34 cellular contexts compared by ENCODE assay signal in genomic region chr1:35434703-35435102, GRCh38.
"Had no signal": no experiment of that assay in that cellular context is flagged by ENCODE, and none has a peak within 500 bp of the region (broad histone marks: within the 10 kb centered on the region; RNA-seq: fewer than 3 reads in every experiment).

No MANE protein-coding gene starts in this region.

- H3K27ac Mint-ChIP-seq: activated CD4-positive, alpha-beta memory T cell treated with anti-CD3 and anti-CD28 coated beads, Interleukin-2, amount 10 ng/mL, durations not matched to agents 7 days and 5 days; activated CD4-positive, alpha-beta T cell treated with anti-CD3 and anti-CD28 coated beads, Interleukin-2, amount 10 ng/mL, durations not matched to agents 7 days and 5 days; activated naive CD8-positive, alpha-beta T cell; activated T-cell treated with anti-CD3 and anti-CD28 coated beads, Interleukin-2, amount 50 U/mL, for 24 hours; effector memory CD8-positive, alpha-beta T cell; T-helper 2 cell treated with Interferon-gamma antibody and Interleukin-4, amounts not matched to agents 5 μg/mL and 100 μg/mL, for 36 hours had no signal

- DNase-seq: activated CD4-positive, alpha-beta memory T cell treated with anti-CD3 and anti-CD28 coated beads, Interleukin-2, amount 10 ng/mL, durations not matched to agents 7 days and 5 days; activated CD4-positive, alpha-beta T cell treated with anti-CD3 and anti-CD28 coated beads for 4 hours; activated CD4-positive, alpha-beta T cell treated with anti-CD3 and anti-CD28 coated beads, Interleukin-2, amount 10 ng/mL, durations not matched to agents 7 days and 5 days; activated CD4-positive, alpha-beta T cell treated with anti-CD3 and anti-CD28 coated beads, Interleukin-2, amount 50 U/mL, for 4 hours; activated CD4-positive, CD25-positive, alpha-beta regulatory T cell; activated CD4-positive, CD25-positive, alpha-beta regulatory T cell treated with anti-CD3 and anti-CD28 coated beads, Interleukin-2, amount 50 U/mL, for 72 hours; activated CD8-positive, alpha-beta memory T cell treated with anti-CD3 and anti-CD28 coated beads, Interleukin-2, amount 50 U/mL, for 48 hours; activated effector memory CD4-positive, alpha-beta T cell treated with Interleukin-2 at 50 U/mL for 16 hours; activated gamma-delta T cell treated with Interleukin-2 at 50 U/mL for 16 hours; activated naive CD4-positive, alpha-beta T cell treated with anti-CD3 and anti-CD28 coated beads, Interleukin-2, amount 50 U/mL, for 16 hours; activated naive CD4-positive, alpha-beta T cell treated with Interleukin-2 at 50 U/mL for 16 hours; activated T-cell treated with anti-CD3 and anti-CD28 coated beads for 4 hours; activated T-cell treated with anti-CD3 and anti-CD28 coated beads, Interleukin-2, amount 50 U/mL, for 24 hours; activated T-cell treated with anti-CD3 and anti-CD28 coated beads, Interleukin-2, amount 50 U/mL, for 72 hours; amniotic stem cell; anterior cingulate cortex; body of pancreas; caudate nucleus; cortex of kidney; dermis blood vessel endothelial cell; effector CD4-positive, alpha-beta T cell; effector memory CD8-positive, alpha-beta T cell; esophagus squamous epithelium; foreskin melanocyte; head of caudate nucleus; T-helper 1 cell; T-helper 17 cell; T1000 had no signal

- FAIRE-seq: colon, endometrium, endothelial cell of umbilical vein had no signal

- H3K27me3 Mint-ChIP-seq: activated CD4-positive, alpha-beta memory T cell treated with anti-CD3 and anti-CD28 coated beads, Interleukin-2, amount 10 ng/mL, durations not matched to agents 7 days and 5 days; activated CD4-positive, alpha-beta T cell treated with anti-CD3 and anti-CD28 coated beads, Interleukin-2, amount 10 ng/mL, durations not matched to agents 7 days and 5 days; activated naive CD8-positive, alpha-beta T cell; activated T-cell treated with anti-CD3 and anti-CD28 coated beads, Interleukin-2, amount 50 U/mL, for 24 hours; effector memory CD8-positive, alpha-beta T cell; T-helper 17 cell had no signal

- H3K4me3 Mint-ChIP-seq: activated CD4-positive, alpha-beta memory T cell treated with anti-CD3 and anti-CD28 coated beads, Interleukin-2, amount 10 ng/mL, durations not matched to agents 7 days and 5 days; activated CD4-positive, alpha-beta T cell treated with anti-CD3 and anti-CD28 coated beads, Interleukin-2, amount 10 ng/mL, durations not matched to agents 7 days and 5 days; activated naive CD8-positive, alpha-beta T cell; activated T-cell treated with anti-CD3 and anti-CD28 coated beads, Interleukin-2, amount 50 U/mL, for 24 hours; activated T-cell treated with anti-CD3 and anti-CD28 coated beads, Interleukin-2, amount 50 U/mL, for 72 hours; effector memory CD8-positive, alpha-beta T cell; T-helper 17 cell; T-helper 2 cell treated with Interferon-gamma antibody and Interleukin-4, amounts not matched to agents 5 μg/mL and 100 μg/mL, for 36 hours had no signal

- H3K9me3 Mint-ChIP-seq: activated CD4-positive, alpha-beta memory T cell treated with anti-CD3 and anti-CD28 coated beads, Interleukin-2, amount 10 ng/mL, durations not matched to agents 7 days and 5 days; activated CD4-positive, alpha-beta T cell treated with anti-CD3 and anti-CD28 coated beads, Interleukin-2, amount 10 ng/mL, durations not matched to agents 7 days and 5 days; effector memory CD8-positive, alpha-beta T cell; T-helper 2 cell treated with Interferon-gamma antibody and Interleukin-4, amounts not matched to agents 5 μg/mL and 100 μg/mL, for 36 hours had no signal

- ATAC-seq: activated T-cell treated with anti-CD3 and anti-CD28 coated beads, Interleukin-2, amount 50 U/mL, for 72 hours; body of pancreas; effector memory CD8-positive, alpha-beta T cell; gastroesophageal sphincter; T-helper 17 cell had no signal
